8 cellular contexts compared by ENCODE assay signal in genomic region chr12:54853933-54854538, GRCh38. TPM values are rescaled to one million over a fixed set of nuclear protein-coding genes. Genes with fewer than 3 reads are reported as not detected.
DNase-seq lines count a peak whose midpoint lies in the region; ATAC-seq lines count a peak whose summit lies in the region.

MUCL1 (plus strand) TSS chr12:54854516; CDS start chr12:54854583, 67 bp downstream.

- ATAC-seq in GM21737 (IDR thresholded peaks at IDR 0.05; ENCODE audit: unreplicated experiment), result peak; percentile 85
- ATAC-seq in HG02840 (IDR thresholded peaks at IDR 0.05; ENCODE audit: low FRiP score, unreplicated experiment), result no peak

- DNase-seq in ELR (ENCODE audit: low read depth) (peak; percentile 77), KG1 (lab: John Stamatoyannopoulos, UW) (peak; percentile 3), OCI-M1 (lab: John Stamatoyannopoulos, UW) (peak; percentile 92), fibroblast of the conjunctiva (ENCODE audit: low read depth) (peak; percentile 41), pulmonary artery endothelial cell (ENCODE audit: low read depth, low spot score) (peak; percentile 8)
- peak; percentile 43 for DNase-seq in activated T-cell treated with anti-CD3 and anti-CD28 coated beads, Interleukin-2, amount 50 U/mL, for 1 hour

RNA-seq across cellular contexts. Expression of gene MUCL1, which starts in this region (rescaled TPM):
- total RNA-seq in pulmonary artery endothelial cell, result not detected in 2 replicates

Comparison
In these comparisons a context has a peak if more than half of its experiments do, and no peak if none do; other contexts are left out.
1. Peak in DNase-seq in pulmonary artery endothelial cell; RNA of the gene not detected or under 1 TPM.
2. DNase-seq: peak in every context shown above with its lines; median percentile 92 in OCI-M1; 77 in ELR; 43 in activated T-cell treated with anti-CD3 and anti-CD28 coated beads, Interleukin-2, amount 50 U/mL, for 1 hour; 41 in fibroblast of the conjunctiva; 8 in pulmonary artery endothelial cell; 3 in KG1.